ENCODE assay signal across 2 cellular contexts in the genomic region with DNA sequence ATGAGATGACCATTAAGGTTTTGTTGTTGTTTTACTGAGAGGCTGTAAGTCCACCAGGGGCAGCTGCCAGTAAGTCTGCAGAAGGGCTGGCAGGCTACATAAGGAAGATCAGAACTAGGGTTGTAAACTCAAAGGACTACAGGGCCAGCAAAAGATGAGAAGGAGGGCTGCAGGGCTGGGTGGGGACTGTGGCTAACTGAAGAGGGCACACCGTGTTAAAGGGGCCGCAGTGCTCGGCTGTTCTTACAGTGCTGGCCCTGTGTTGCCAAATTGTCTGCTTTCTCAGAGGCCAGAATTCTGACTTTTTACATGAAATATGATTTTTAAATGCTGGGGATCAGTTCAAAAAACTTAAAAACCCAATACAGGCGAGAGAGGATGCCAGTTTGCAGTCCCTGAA.
A peak's percentile ranks its signal among the peaks of the same experiment; 100 is the strongest.
TF ChIP-seq lines count a peak whose summit lies in the region.

No MANE protein-coding gene starts in this region.

TF ChIP-seq in HepG2, 621 proteins besides CTCF, POLR2A, EP300 and RAD21:
- peak; percentile 96; the same call in 1 of the 2 replicates for TF ChIP-seq ZNF180 (CRISPR knock-in tag; IDR thresholded peaks at IDR 0.05; ENCODE audit: borderline replicate concordance, low read depth)
- TF ChIP-seq ZNF792 (CRISPR knock-in tag; IDR thresholded peaks at IDR 0.05), result no peak
- TF ChIP-seq JUN (CRISPR knock-in tag; IDR thresholded peaks at IDR 0.05), result no peak
- no peak for TF ChIP-seq ONECUT2 (CRISPR knock-in tag; IDR thresholded peaks at IDR 0.05)

TF ChIP-seq in GM12878, 131 proteins besides CTCF, POLR2A, EP300 and RAD21:
- no peak for TF ChIP-seq SP1 (IDR thresholded peaks at IDR 0.05; ENCODE audit: low read depth, low read length)
- no peak for TF ChIP-seq NR2F1 (conservative IDR thresholded peaks at IDR 0.05)
- TF ChIP-seq RCOR1 (conservative IDR thresholded peaks at IDR 0.05; ENCODE audit: low read depth, low read length), result no peak
- TF ChIP-seq, protein P1, sequence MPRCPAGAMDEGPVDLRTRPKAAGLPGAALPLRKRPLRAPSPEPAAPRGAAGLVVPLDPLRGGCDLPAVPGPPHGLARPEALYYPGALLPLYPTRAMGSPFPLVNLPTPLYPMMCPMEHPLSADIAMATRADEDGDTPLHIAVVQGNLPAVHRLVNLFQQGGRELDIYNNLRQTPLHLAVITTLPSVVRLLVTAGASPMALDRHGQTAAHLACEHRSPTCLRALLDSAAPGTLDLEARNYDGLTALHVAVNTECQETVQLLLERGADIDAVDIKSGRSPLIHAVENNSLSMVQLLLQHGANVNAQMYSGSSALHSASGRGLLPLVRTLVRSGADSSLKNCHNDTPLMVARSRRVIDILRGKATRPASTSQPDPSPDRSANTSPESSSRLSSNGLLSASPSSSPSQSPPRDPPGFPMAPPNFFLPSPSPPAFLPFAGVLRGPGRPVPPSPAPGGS (IDR thresholded peaks at IDR 0.05; ENCODE audit: borderline replicate concordance, insufficient read depth, low read depth, low read length, poor library complexity, severe bottlenecking), result no peak
- no peak for TF ChIP-seq EED (IDR thresholded peaks at IDR 0.05; ENCODE audit: low read depth)
- no peak for TF ChIP-seq WRNIP1 (IDR thresholded peaks at IDR 0.05; ENCODE audit: borderline replicate concordance, low read depth, low read length)
- TF ChIP-seq HCFC1 (IDR thresholded peaks at IDR 0.05; ENCODE audit: low read length), result no peak
- TF ChIP-seq POLR2AphosphoS5 (IDR thresholded peaks at IDR 0.05; ENCODE audit: low read length), result no peak
- TF ChIP-seq ATF7 (IDR thresholded peaks at IDR 0.05; ENCODE audit: low read depth), result no peak
- TF ChIP-seq BHLHE40 (IDR thresholded peaks at IDR 0.05; ENCODE audit: borderline replicate concordance in 1 of 2, low read depth in 2 of 2, low read length in 1 of 2), result no peak
- TF ChIP-seq CREB1 (IDR thresholded peaks at IDR 0.05; ENCODE audit: low read depth), result no peak
- no peak for TF ChIP-seq RB1 (IDR thresholded peaks at IDR 0.05; ENCODE audit: borderline replicate concordance)
- TF ChIP-seq, protein P2, sequence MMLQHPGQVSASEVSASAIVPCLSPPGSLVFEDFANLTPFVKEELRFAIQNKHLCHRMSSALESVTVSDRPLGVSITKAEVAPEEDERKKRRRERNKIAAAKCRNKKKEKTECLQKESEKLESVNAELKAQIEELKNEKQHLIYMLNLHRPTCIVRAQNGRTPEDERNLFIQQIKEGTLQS (IDR thresholded peaks at IDR 0.05; ENCODE audit: borderline replicate concordance, extremely low read depth, low read depth, low read length), result no peak
- TF ChIP-seq, protein P3, sequence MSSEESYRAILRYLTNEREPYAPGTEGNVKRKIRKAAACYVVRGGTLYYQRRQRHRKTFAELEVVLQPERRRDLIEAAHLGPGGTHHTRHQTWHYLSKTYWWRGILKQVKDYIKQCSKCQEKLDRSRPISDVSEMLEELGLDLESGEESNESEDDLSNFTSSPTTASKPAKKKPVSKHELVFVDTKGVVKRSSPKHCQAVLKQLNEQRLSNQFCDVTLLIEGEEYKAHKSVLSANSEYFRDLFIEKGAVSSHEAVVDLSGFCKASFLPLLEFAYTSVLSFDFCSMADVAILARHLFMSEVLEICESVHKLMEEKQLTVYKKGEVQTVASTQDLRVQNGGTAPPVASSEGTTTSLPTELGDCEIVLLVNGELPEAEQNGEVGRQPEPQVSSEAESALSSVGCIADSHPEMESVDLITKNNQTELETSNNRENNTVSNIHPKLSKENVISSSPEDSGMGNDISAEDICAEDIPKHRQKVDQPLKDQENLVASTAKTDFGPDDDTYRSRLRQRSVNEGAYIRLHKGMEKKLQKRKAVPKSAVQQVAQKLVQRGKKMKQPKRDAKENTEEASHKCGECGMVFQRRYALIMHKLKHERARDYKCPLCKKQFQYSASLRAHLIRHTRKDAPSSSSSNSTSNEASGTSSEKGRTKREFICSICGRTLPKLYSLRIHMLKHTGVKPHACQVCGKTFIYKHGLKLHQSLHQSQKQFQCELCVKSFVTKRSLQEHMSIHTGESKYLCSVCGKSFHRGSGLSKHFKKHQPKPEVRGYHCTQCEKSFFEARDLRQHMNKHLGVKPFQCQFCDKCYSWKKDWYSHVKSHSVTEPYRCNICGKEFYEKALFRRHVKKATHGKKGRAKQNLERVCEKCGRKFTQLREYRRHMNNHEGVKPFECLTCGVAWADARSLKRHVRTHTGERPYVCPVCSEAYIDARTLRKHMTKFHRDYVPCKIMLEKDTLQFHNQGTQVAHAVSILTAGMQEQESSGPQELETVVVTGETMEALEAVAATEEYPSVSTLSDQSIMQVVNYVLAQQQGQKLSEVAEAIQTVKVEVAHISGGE (CRISPR knock-in tag; IDR thresholded peaks at IDR 0.05), result no peak
- TF ChIP-seq RBBP5 (conservative IDR thresholded peaks at IDR 0.05), result no peak
- TF ChIP-seq JUNB (IDR thresholded peaks at IDR 0.05), result no peak
- no peak for TF ChIP-seq PAX5 (IDR thresholded peaks at IDR 0.05; ENCODE audit: borderline replicate concordance, low read depth, low read length)
